Comparison of ENCODE assay signal across 21 cellular contexts in the genomic region with DNA sequence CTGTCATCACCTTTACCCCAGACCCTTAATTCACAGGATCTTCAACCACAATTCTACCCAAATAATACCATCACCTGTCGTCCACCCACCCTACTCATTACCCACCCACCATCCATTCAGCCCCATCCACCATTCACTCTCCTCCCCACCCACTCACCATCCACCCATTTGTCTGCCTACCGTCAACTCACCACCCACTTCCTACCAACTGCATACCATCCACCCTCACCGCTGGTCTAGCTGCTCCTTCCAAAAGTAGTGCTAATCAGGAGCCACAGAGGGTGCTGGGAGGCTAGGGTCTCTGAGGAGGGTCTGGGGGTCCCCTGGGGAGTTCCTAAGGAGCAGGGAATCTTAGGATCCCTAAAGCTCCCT. TPM values are rescaled to one million over a fixed set of nuclear protein-coding genes. Genes with fewer than 3 reads are reported as not detected.
A peak's percentile ranks its signal among the peaks of the same experiment; 100 is the strongest.
DNase-seq lines count a peak whose midpoint lies in the region; ATAC-seq, FAIRE-seq and TF ChIP-seq lines count a peak whose summit lies in the region.
"Had no signal": no experiment of that assay in that cellular context is flagged by ENCODE, and none has a peak within 500 bp of the region (broad histone marks: within the 10 kb centered on the region; RNA-seq: fewer than 3 reads in every experiment).

No MANE protein-coding gene starts in this region.

- no peaks in the 10 kb centered on the region for H3K9me3 ChIP-seq in heart right ventricle
- H3K9me3 ChIP-seq in sigmoid colon = no peaks in the 10 kb centered on the region

- TF ChIP-seq CTCF in heart right ventricle (IDR thresholded peaks at IDR 0.05) = no peak
- TF ChIP-seq CTCF in sigmoid colon (IDR thresholded peaks at IDR 0.05) = no peak

- no peaks in the 10 kb centered on the region for H3K36me3 ChIP-seq in heart right ventricle
- no peaks in the 10 kb centered on the region for H3K36me3 ChIP-seq in sigmoid colon

- no peak for ATAC-seq in activated CD8-positive, alpha-beta memory T cell treated with anti-CD3 and anti-CD28 coated beads, Interleukin-2, amount 10 ng/mL, durations not matched to agents 7 days and 5 days
- no peak for ATAC-seq in left ventricle myocardium superior
- ATAC-seq in heart right ventricle = no peak
- ATAC-seq in HG02798 (IDR thresholded peaks at IDR 0.05; ENCODE audit: poor library complexity, unreplicated experiment) = no peak

- H3K27me3 ChIP-seq in heart right ventricle = no peaks in the 10 kb centered on the region
- H3K27me3 ChIP-seq in sigmoid colon = no peaks in the 10 kb centered on the region

- intact Hi-C loops in left ventricle myocardium superior (cut with micrococcal nuclease) = no loop called here
- intact Hi-C loops in heart right ventricle (cut with DNase I) = no loop called here
- intact Hi-C loops in sigmoid colon (cut with DNase I) = no loop called here

- no peak overlapping the region for H3K4me3 Mint-ChIP-seq in activated CD8-positive, alpha-beta memory T cell treated with anti-CD3 and anti-CD28 coated beads, Interleukin-2, amount 10 ng/mL, durations not matched to agents 7 days and 5 days

- no peak for TF ChIP-seq POLR2A in sigmoid colon (IDR thresholded peaks at IDR 0.05)

- TF ChIP-seq EP300 in sigmoid colon (IDR thresholded peaks at IDR 0.05) = no peak

- H3K27ac ChIP-seq in heart right ventricle (no peak overlapping the region), sigmoid colon (no peak overlapping the region)
- H3K27ac ChIP-seq: C4-2B had no signal

- H3K9me3 Mint-ChIP-seq in activated CD8-positive, alpha-beta memory T cell treated with anti-CD3 and anti-CD28 coated beads, Interleukin-2, amount 10 ng/mL, durations not matched to agents 7 days and 5 days (ENCODE audit: low read depth) = no peaks in the 10 kb centered on the region

- H3K36me3 Mint-ChIP-seq in activated CD8-positive, alpha-beta memory T cell treated with anti-CD3 and anti-CD28 coated beads, Interleukin-2, amount 10 ng/mL, durations not matched to agents 7 days and 5 days = peaks cover 2% of the 10 kb centered on the region

- H3K27me3 Mint-ChIP-seq in activated CD8-positive, alpha-beta memory T cell treated with anti-CD3 and anti-CD28 coated beads, Interleukin-2, amount 10 ng/mL, durations not matched to agents 7 days and 5 days = peaks cover 33% of the 10 kb centered on the region

- CTCF ChIA-PET in activated CD8-positive, alpha-beta memory T cell treated with anti-CD3 and anti-CD28 coated beads, Interleukin-2, amount 10 ng/mL, durations not matched to agents 7 days and 5 days (lab: Charles Lee) = interaction anchor here (0.9 to 1.9 kb wide), 4 partner anchors 9 to 129 kb away, joined by 3 to 5 read pairs (median 4); no protein-coding TSS in a partner anchor

- 94 to 100% methylated on average over 3 of the region's 3 CpGs for WGBS in heart right ventricle, 2 donors
- WGBS in sigmoid colon, 2 donors = 90 to 93% methylated on average over 3 of the region's 3 CpGs

- H3K4me1 ChIP-seq in heart right ventricle (peaks cover 5 to 22% (median 16%) of the 10 kb centered on the region in 9 donors), sigmoid colon (peaks cover 0 to 37% (median 30%) of the 10 kb centered on the region in 4 donors)

- H3K27ac Mint-ChIP-seq in activated CD8-positive, alpha-beta memory T cell treated with anti-CD3 and anti-CD28 coated beads, Interleukin-2, amount 10 ng/mL, durations not matched to agents 7 days and 5 days = no peak overlapping the region

- DNase-seq in activated CD8-positive, alpha-beta memory T cell treated with anti-CD3 and anti-CD28 coated beads, Interleukin-2, amount 10 ng/mL, durations not matched to agents 7 days and 5 days = peak; percentile 18
- DNase-seq in activated CD8-positive, alpha-beta memory T cell treated with anti-CD3 and anti-CD28 coated beads, Interleukin-2, amount 50 U/mL, for 4 hours = no peak
- peak; percentile 13 for DNase-seq in left ventricle myocardium superior
- DNase-seq in heart right ventricle = no peak
- peak; percentile 30 for DNase-seq in sigmoid colon
- no peak for DNase-seq in urothelium cell line (ENCODE audit: low spot score)
- no peak for DNase-seq in foreskin melanocyte
- DNase-seq: DMS53, GDM1, GOT3, Kasumi-1, NCI-H1694, NCI-H446, NCI-H526 had no signal

- peaks cover 20% of the 10 kb centered on the region for H3K4me1 Mint-ChIP-seq in activated CD8-positive, alpha-beta memory T cell treated with anti-CD3 and anti-CD28 coated beads, Interleukin-2, amount 10 ng/mL, durations not matched to agents 7 days and 5 days

- H3K4me3 ChIP-seq in heart right ventricle (no peak overlapping the region), sigmoid colon (no peak overlapping the region)

- FAIRE-seq in urothelium cell line (lab: Jason Lieb, UNC) = peak; percentile 55
- FAIRE-seq: A204.1, D721Med, GM18507, RCC 7860 had no signal

RNA-seq across cellular contexts. Expression of a gene that starts 12.0 kb away (rescaled TPM):
- 1 to 10 TPM; 3.4 to 5.9 TPM for total RNA-seq in activated CD8-positive, alpha-beta memory T cell treated with anti-CD3 and anti-CD28 coated beads, Interleukin-2, amount 10 ng/mL, durations not matched to agents 7 days and 5 days
- total RNA-seq in left ventricle myocardium superior = 176 TPM
- 100 to 1,000 TPM in 6 of 10 donors, 10 to 100 TPM in 4; 65.1 to 301 (median 123) TPM for total RNA-seq in heart right ventricle
- polyA plus RNA-seq in heart right ventricle = 100 to 1,000 TPM; 224 to 295 TPM
- 100 to 1,000 TPM; 198 to 440 (median 325) TPM for total RNA-seq in sigmoid colon
- polyA plus RNA-seq in sigmoid colon = 100 to 1,000 TPM in 2 of 3 donors, 10 to 100 TPM in 1; 30.3 to 242 (median 108) TPM
- total RNA-seq: OCI-LY7 had no signal

RNA-seq across cellular contexts. Expression of a gene that starts 13.5 kb away (rescaled TPM):
- 100 to 1,000 TPM; 310 to 347 TPM for total RNA-seq in activated CD8-positive, alpha-beta memory T cell treated with anti-CD3 and anti-CD28 coated beads, Interleukin-2, amount 10 ng/mL, durations not matched to agents 7 days and 5 days
- 1.1 TPM for total RNA-seq in left ventricle myocardium superior
- 10 to 100 TPM in 1 of 10 donors, 1 to 10 TPM in 4, under 1 TPM in 5; 0.17 to 20.0 (median 1.0) TPM for total RNA-seq in heart right ventricle
- polyA plus RNA-seq in heart right ventricle = 1 to 10 TPM in 1 of 2 donors, under 1 TPM in 1; 0.28 to 1.5 TPM
- total RNA-seq in sigmoid colon = 1 to 10 TPM in 3 of 4 donors, under 1 TPM in 1; 0.33 to 2.3 (median 1.8) TPM
- 10 to 100 TPM in 2 of 3 donors, 1 to 10 TPM in 1; 1.8 to 28.7 (median 11.3) TPM for polyA plus RNA-seq in sigmoid colon

Comparison
In these comparisons a context has a peak if more than half of its experiments do, and no peak if none do; other contexts are left out.
1. DNase-seq: peak in activated CD8-positive, alpha-beta memory T cell treated with anti-CD3 and anti-CD28 coated beads, Interleukin-2, amount 10 ng/mL, durations not matched to agents 7 days and 5 days (single experiment), left ventricle myocardium superior (single experiment) and sigmoid colon (single experiment); none in activated CD8-positive, alpha-beta memory T cell treated with anti-CD3 and anti-CD28 coated beads, Interleukin-2, amount 50 U/mL, for 4 hours (single experiment), heart right ventricle (0 of 2), urothelium cell line (single experiment) and foreskin melanocyte (single experiment).
2. RNA of a gene that starts 12.0 kb away (total RNA-seq): 198 to 440 TPM in sigmoid colon, 176 TPM in left ventricle myocardium superior (single experiment) and 65.1 to 301 TPM in heart right ventricle; 3.4 to 5.9 TPM in activated CD8-positive, alpha-beta memory T cell treated with anti-CD3 and anti-CD28 coated beads, Interleukin-2, amount 10 ng/mL, durations not matched to agents 7 days and 5 days; every median in the first group is over 4 times any median in the second.
3. RNA of a gene that starts 13.5 kb away (total RNA-seq): 310 to 347 TPM in activated CD8-positive, alpha-beta memory T cell treated with anti-CD3 and anti-CD28 coated beads, Interleukin-2, amount 10 ng/mL, durations not matched to agents 7 days and 5 days; 0.33 to 2.3 TPM in sigmoid colon, 0.17 to 20.0 TPM in heart right ventricle and 1.1 TPM in left ventricle myocardium superior (single experiment); every median in the first group is over 10 times any median in the second.